ENCODE assay signal across 8 cellular contexts in the genomic region with DNA sequence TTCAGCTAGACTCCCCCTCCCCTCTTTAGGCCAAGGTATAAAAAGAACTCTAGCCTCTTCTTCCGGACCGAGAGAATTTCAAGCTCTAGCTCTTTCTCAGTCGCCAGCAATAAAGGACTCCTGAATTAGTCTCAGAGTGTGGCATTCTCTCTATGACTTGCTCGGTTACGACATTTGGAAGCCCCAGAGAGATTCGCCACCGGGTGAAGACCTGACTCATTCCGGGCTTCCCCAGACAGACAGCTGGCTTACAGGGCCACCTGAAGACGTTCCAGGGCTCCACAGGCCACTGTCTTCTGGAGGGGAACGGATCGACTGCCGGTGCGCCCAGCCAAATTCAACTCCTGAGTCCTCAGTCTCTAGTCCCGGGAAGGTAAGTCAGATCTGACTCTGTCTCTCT. TPM values are rescaled to one million over a fixed set of nuclear protein-coding genes. Genes with fewer than 3 reads are reported as not detected.
DNase-seq lines count a peak whose midpoint lies in the region; ATAC-seq and TF ChIP-seq lines count a peak whose summit lies in the region.

A gene (plus strand): TSS at position 234 of the 400 bp plus-strand sequence. CDS start 15,510 bp downstream, outside the sequence.

- H2AK9ac ChIP-seq in IMR-90 (replicated peaks; ENCODE audit: low read depth, low read length, poor library complexity) = no peak within 1 kb of the TSS

- H3K36me3 ChIP-seq in IMR-90 (ENCODE audit: control insufficient read depth, insufficient read depth, low read length) (no peaks in the 10 kb centered on the region), iPS-18a (ENCODE audit: control insufficient read depth, low read depth, low read length) (no peaks in the 10 kb centered on the region)

- no peaks in the 10 kb centered on the region for H3K4me1 ChIP-seq in IMR-90 (ENCODE audit: control insufficient read depth, insufficient read depth, low read length)
- peaks cover 18% of the 10 kb centered on the region for H3K4me1 ChIP-seq in iPS-18a (ENCODE audit: control insufficient read depth, low read depth, low read length)

- no peaks in the 10 kb centered on the region for H3K9me1 ChIP-seq in IMR-90 (ENCODE audit: insufficient read depth, low read length)

- H4K8ac ChIP-seq in IMR-90 (ENCODE audit: low read depth in 2 of 2, low read length in 2 of 2) = no peak within 1 kb of the TSS

- peak within 1 kb of the TSS; percentile 63 for H2AFZ ChIP-seq in IMR-90 (replicated peaks; ENCODE audit: low read length, poor library complexity)

- no peak within 1 kb of the TSS for H2AK5ac ChIP-seq in IMR-90 (ENCODE audit: low read depth, low read length)

- 76% methylated on average over 8 of the region's 14 CpGs; no CpG with 5 or more reads in 1 of the 2 experiments for WGBS in IMR-90 (ENCODE audit: extremely low coverage in 2 of 2, insufficient read length in 1 of 2), 2 experiments

- no peak for TF ChIP-seq RAD21 in IMR-90 (IDR thresholded peaks at IDR 0.05; ENCODE audit: low read length)

- H3K4me2 ChIP-seq in IMR-90 (ENCODE audit: low read depth, low read length) = no peak within 1 kb of the TSS

- DNase-seq in IMR-90 = peak; percentile 55
- DNase-seq in LoVo (ENCODE audit: low spot score) = no peak
- DNase-seq in HuH-7 (ENCODE audit: low spot score) = no peak
- no peak for DNase-seq in NAMALWA (ENCODE audit: low spot score)
- DNase-seq in retina = no peak

- intact Hi-C loops in IMR-90 (cut with micrococcal nuclease) = no loop called here

- H3K4ac ChIP-seq in IMR-90 (ENCODE audit: low read depth, low read length) = no peak within 1 kb of the TSS

- H3K14ac ChIP-seq in IMR-90 (replicated peaks; ENCODE audit: low read depth, low read length) = no peak within 1 kb of the TSS

- POLR2A ChIA-PET in IMR-90 (lab: Charles Lee; ENCODE audit: unreplicated experiment) = no interaction called here

- H3K27ac ChIP-seq in IMR-90 (ENCODE audit: insufficient read depth, low read length) = no peak within 1 kb of the TSS
- no peak within 1 kb of the TSS for H3K27ac ChIP-seq in iPS-18a (ENCODE audit: low read length)

- CTCF ChIA-PET in IMR-90 (lab: Yijun Ruan, JAX) = interaction anchor here (1.4 to 2.0 kb wide), 3 partner anchors 10 to 116 kb away, joined by 5 to 16 read pairs (median 9); no protein-coding TSS in a partner anchor

- BruUV-seq in IMR-90 (replicated peaks; lab: Mats Ljungman, UMichigan) = no TSS peak

- H3K18ac ChIP-seq in IMR-90 (ENCODE audit: low read depth, low read length) = no peak within 1 kb of the TSS

- TF ChIP-seq POLR2A in IMR-90 (IDR thresholded peaks at IDR 0.05; ENCODE audit: low read depth, low read length) = no peak

- no peak within 1 kb of the TSS for H2BK120ac ChIP-seq in IMR-90 (ENCODE audit: low read depth, low read length)

- ATAC-seq in GM18520 (IDR thresholded peaks at IDR 0.05; ENCODE audit: unreplicated experiment) = peak; percentile 92
- ATAC-seq in GM21576 (IDR thresholded peaks at IDR 0.05; ENCODE audit: unreplicated experiment) = peak; percentile 95
- ATAC-seq in IMR-90 (ENCODE audit: low read depth) = no peak

- no peak within 1 kb of the TSS for H2BK15ac ChIP-seq in IMR-90 (ENCODE audit: low read depth, low read length)

- no peaks in the 10 kb centered on the region for H4K20me1 ChIP-seq in IMR-90 (ENCODE audit: insufficient read depth, low read length)

- H3K4me3 ChIP-seq in IMR-90 (ENCODE audit: insufficient read depth, low read depth, low read length) (no peak within 1 kb of the TSS), iPS-18a (ENCODE audit: low read length) (peak within 1 kb of the TSS; percentile 69)

- in situ Hi-C loops in IMR-90 (cut with MboI; ENCODE audit: low sequenced_read_pairs) = no loop called here

- H2BK5ac ChIP-seq in IMR-90 (ENCODE audit: low read depth, low read length, poor library complexity, severe bottlenecking) = no peak within 1 kb of the TSS

- no peak within 1 kb of the TSS for H3K23ac ChIP-seq in IMR-90 (ENCODE audit: low read depth, low read length)

- peak within 1 kb of the TSS; percentile 20; the same call in 1 of the 2 replicates for H2BK20ac ChIP-seq in IMR-90 (ENCODE audit: low read depth, low read length)

- no peak within 1 kb of the TSS for H3K9ac ChIP-seq in IMR-90 (ENCODE audit: low read depth, low read length)
- peak within 1 kb of the TSS; percentile 18 for H3K9ac ChIP-seq in iPS-18a (ENCODE audit: low read length)

- H3K79me1 ChIP-seq in IMR-90 (ENCODE audit: low read depth in 1 of 2, low read length in 2 of 2) = no peaks in the 10 kb centered on the region

- no peak for TF ChIP-seq CTCF in IMR-90 (conservative IDR thresholded peaks at IDR 0.05; ENCODE audit: low read depth, low read length)

- H3K9me3 ChIP-seq in IMR-90 (ENCODE audit: control insufficient read depth, insufficient read depth, low read length) (no peaks in the 10 kb centered on the region), iPS-18a (ENCODE audit: control insufficient read depth, low read depth, low read length) (no peaks in the 10 kb centered on the region)

- no peak within 1 kb of the TSS for H3K56ac ChIP-seq in IMR-90 (ENCODE audit: extremely low read depth, insufficient read depth, low read length)

- peaks cover 24% of the 10 kb centered on the region for H3K27me3 ChIP-seq in IMR-90 (ENCODE audit: control insufficient read depth, insufficient read depth, low read length)
- H3K27me3 ChIP-seq in iPS-18a (ENCODE audit: control insufficient read depth, insufficient read depth, low read length) = no peaks in the 10 kb centered on the region

- no peak within 1 kb of the TSS for H4K91ac ChIP-seq in IMR-90 (ENCODE audit: insufficient read depth, low read depth, low read length)

- dilution Hi-C loops in IMR-90 (cut with HindIII; ENCODE audit: low sequenced_read_pairs, unreplicated experiment) = no loop called here

- H4K5ac ChIP-seq in IMR-90 (ENCODE audit: low read depth, low read length) = no peak within 1 kb of the TSS

TF ChIP-seq in IMR-90, 13 proteins besides CTCF, POLR2A, EP300 and RAD21:
- TF ChIP-seq RCOR1 (IDR thresholded peaks at IDR 0.05; ENCODE audit: insufficient replicate concordance, low read length) (no peak), SMC3 (IDR thresholded peaks at IDR 0.05; ENCODE audit: low read depth, low read length) (no peak), CEBPB (IDR thresholded peaks at IDR 0.05; ENCODE audit: low read depth, low read length) (no peak)

RNA-seq across cellular contexts. Expression of the gene that starts here (rescaled TPM):
- not detected in 2 replicates for total RNA-seq in IMR-90 (2012; rRNA removed)
- not detected in 2 replicates for polyA plus RNA-seq in IMR-90 (2012; rRNA removed)
- polyA plus RNA-seq in IMR-90 (2012; cell fraction: cytosol; rRNA removed) = not detected in 2 replicates
- polyA plus RNA-seq in IMR-90 (2012; cell fraction: nucleus; rRNA removed; ENCODE audit: low replicate concordance) = not detected in 2 replicates

Comparison
In these comparisons a context has a peak if more than half of its experiments do, and no peak if none do; other contexts are left out.
1. Peak in DNase-seq in IMR-90; RNA of the gene not detected or under 1 TPM.